Comparison of ENCODE assay signal across 8 cellular contexts in genomic region chr10:21172774-21173432, GRCh38.
DNase-seq lines count a peak whose midpoint lies in the region; ATAC-seq and TF ChIP-seq lines count a peak whose summit lies in the region.

No MANE protein-coding gene starts in this region.

- H3K4me3 ChIP-seq in H7 (ENCODE audit: insufficient read depth, low read depth, low read length) (peak overlapping the region; percentile 73), adipocyte (ENCODE audit: low read length) (peak overlapping the region; percentile 83), skeletal muscle cell (ENCODE audit: low read depth, low read length) (peak overlapping the region; percentile 64)

- peak overlapping the region; percentile 51 for H3K9ac ChIP-seq in adipocyte (ENCODE audit: low read length)

- intact Hi-C loops in natural killer cell (cut with micrococcal nuclease): no loop called here

- DNase-seq in H7: peak; percentile 71
- peak; percentile 19 for DNase-seq in adipocyte (ENCODE audit: low read depth)
- peak in 27 of 51 donors; percentile 5 to 78 (median 32) for DNase-seq in hypothalamus (lab: John Stamatoyannopoulos, UW)
- DNase-seq in skeletal muscle cell (ENCODE audit: low read depth): no peak
- DNase-seq in NOMO-1 (lab: John Stamatoyannopoulos, UW; ENCODE audit: unreplicated experiment in 2 of 2): no peak
- no peak for DNase-seq in stimulated activated CD4-positive, alpha-beta T cell treated with anti-CD3 and anti-CD28 coated beads, Interleukin-4, amount 100 ng/mL, for 1 hour
- no peak for DNase-seq in natural killer cell

- no peak overlapping the region for H3K27ac Mint-ChIP-seq in natural killer cell

- peaks cover 3% of the 10 kb centered on the region for H3K4me1 ChIP-seq in adipocyte (ENCODE audit: control insufficient read depth, insufficient read depth, low read length)

- peaks cover 42 to 49% of the 10 kb centered on the region in 2 donors for H3K27me3 Mint-ChIP-seq in natural killer cell (ENCODE audit: low read depth in 2 of 2)

- H3K4me1 Mint-ChIP-seq in natural killer cell: no peaks in the 10 kb centered on the region

- no peak for TF ChIP-seq CTCF in natural killer cell (IDR thresholded peaks at IDR 0.05)

- ATAC-seq in GM21723 (IDR thresholded peaks at IDR 0.05; ENCODE audit: unreplicated experiment): no peak
- ATAC-seq in natural killer cell: no peak

- H3K36me3 Mint-ChIP-seq in natural killer cell: no peaks in the 10 kb centered on the region

- no peak overlapping the region for H3K4me3 Mint-ChIP-seq in natural killer cell

- no peaks in the 10 kb centered on the region for H3K9me3 ChIP-seq in adipocyte (ENCODE audit: control insufficient read depth, low read length)

- H3K36me3 ChIP-seq in H7 (replicated peaks; ENCODE audit: control insufficient read depth, insufficient read depth, low read length): no peaks in the 10 kb centered on the region
- no peaks in the 10 kb centered on the region for H3K36me3 ChIP-seq in adipocyte (ENCODE audit: control insufficient read depth, insufficient read depth, low read length, severe bottlenecking)

- H3K27me3 ChIP-seq in H7 (ENCODE audit: control insufficient read depth, insufficient read depth, low read length) (peaks cover 13% of the 10 kb centered on the region), adipocyte (replicated peaks; ENCODE audit: control insufficient read depth, insufficient read depth, low read length) (no peaks in the 10 kb centered on the region)

- no peaks in the 10 kb centered on the region for H3K9me3 Mint-ChIP-seq in natural killer cell

Comparison
In these comparisons a context has a peak if more than half of its experiments do, and no peak if none do; other contexts are left out.
1. DNase-seq: peak in H7 (single experiment), adipocyte (single experiment) and hypothalamus (27 of 51); none in skeletal muscle cell (single experiment), NOMO-1 (0 of 2), stimulated activated CD4-positive, alpha-beta T cell treated with anti-CD3 and anti-CD28 coated beads, Interleukin-4, amount 100 ng/mL, for 1 hour (single experiment) and natural killer cell (single experiment).
2. Peak in every context shown above with its lines, with median percentiles within 50 percentile points of each other: H3K4me3 ChIP-seq.